ENCODE assay signal across 1 cellular context in genomic region chr10:129655679-129656031, GRCh38.
TF ChIP-seq lines count a peak whose summit lies in the region.

No MANE protein-coding gene starts in this region.

TF ChIP-seq in WTC11, 78 proteins besides CTCF, POLR2A, EP300 and RAD21 (continued from another document):
- TF ChIP-seq E2F5 (CRISPR knock-in tag; IDR thresholded peaks at IDR 0.05) (no peak), JUN (CRISPR knock-in tag; IDR thresholded peaks at IDR 0.05) (no peak)
